12 cellular contexts compared by ENCODE assay signal in genomic region chr15:31799711-31800321, GRCh38.
DNase-seq lines count a peak whose midpoint lies in the region; ATAC-seq and TF ChIP-seq lines count a peak whose summit lies in the region.
"Had no signal": no experiment of that assay in that cellular context is flagged by ENCODE, and none has a peak within 500 bp of the region (broad histone marks: within the 10 kb centered on the region; RNA-seq: fewer than 3 reads in every experiment).

No MANE protein-coding gene starts in this region.

- DNase-seq in Daoy (ENCODE audit: low read depth) (peak; percentile 69), NCI-H446 treated with DMSO at 0.1 percent for 48 hours (lab: John Stamatoyannopoulos, UW) (peak; percentile 45), NCI-H1930 (lab: John Stamatoyannopoulos, UW) (no peak), left colon (no peak), HEK293T (ENCODE audit: extremely low spot score) (no peak)
- no peak for DNase-seq in stimulated activated CD4-positive, alpha-beta T cell treated with anti-CD3 and anti-CD28 coated beads, Interleukin-2, amount 100 ng/mL, for 48 hours
- DNase-seq: activated CD8-positive, alpha-beta memory T cell treated with anti-CD3 and anti-CD28 coated beads for 24 hours; Peyer's patch; stimulated activated CD4-positive, alpha-beta T cell treated with anti-CD3 and anti-CD28 coated beads, Interleukin-4, amount 100 ng/mL, for 1 hour; uterus had no signal

- intact Hi-C loops in left colon (cut with DNase I, micrococcal nuclease) = no loop called here

- POLR2A ChIA-PET in HEK293T (lab: Yijun Ruan, JAX) = no interaction called here

- CTCF ChIA-PET in HEK293T (lab: Yijun Ruan, JAX) = no interaction called here

- ATAC-seq in GM19324 (IDR thresholded peaks at IDR 0.05; ENCODE audit: low FRiP score, unreplicated experiment) = peak; percentile 68
- peak; percentile 87 for ATAC-seq in HG02885 (IDR thresholded peaks at IDR 0.05; ENCODE audit: poor library complexity, unreplicated experiment)
- ATAC-seq in left colon = no peak

TF ChIP-seq in HEK293T, 16 proteins besides CTCF, POLR2A, EP300 and RAD21:
- TF ChIP-seq BHLHE40 (IDR thresholded peaks at IDR 0.05; ENCODE audit: borderline replicate concordance) (no peak), FOXA1 (IDR thresholded peaks at IDR 0.05) (no peak), FOXM1 (IDR thresholded peaks at IDR 0.05; ENCODE audit: borderline replicate concordance) (no peak), ELF4 (IDR thresholded peaks at IDR 0.05) (no peak), ARNT (IDR thresholded peaks at IDR 0.05) (no peak), LEF1 (IDR thresholded peaks at IDR 0.05; ENCODE audit: borderline replicate concordance) (no peak), ZNF384 (IDR thresholded peaks at IDR 0.05) (no peak), TARDBP (IDR thresholded peaks at IDR 0.05) (no peak), FOXK2 (IDR thresholded peaks at IDR 0.05) (no peak), CTBP1 (IDR thresholded peaks at IDR 0.05; ENCODE audit: borderline replicate concordance) (no peak), NFRKB (IDR thresholded peaks at IDR 0.05) (no peak), SUZ12 (IDR thresholded peaks at IDR 0.05) (no peak)

Comparison
In these comparisons a context has a peak if more than half of its experiments do, and no peak if none do; other contexts are left out.
1. DNase-seq: peak in Daoy (single experiment) and NCI-H446 treated with DMSO at 0.1 percent for 48 hours (single experiment); none in NCI-H1930 (0 of 2), stimulated activated CD4-positive, alpha-beta T cell treated with anti-CD3 and anti-CD28 coated beads, Interleukin-2, amount 100 ng/mL, for 48 hours (0 of 2), left colon (0 of 2) and HEK293T (single experiment).